In the genomic region with DNA sequence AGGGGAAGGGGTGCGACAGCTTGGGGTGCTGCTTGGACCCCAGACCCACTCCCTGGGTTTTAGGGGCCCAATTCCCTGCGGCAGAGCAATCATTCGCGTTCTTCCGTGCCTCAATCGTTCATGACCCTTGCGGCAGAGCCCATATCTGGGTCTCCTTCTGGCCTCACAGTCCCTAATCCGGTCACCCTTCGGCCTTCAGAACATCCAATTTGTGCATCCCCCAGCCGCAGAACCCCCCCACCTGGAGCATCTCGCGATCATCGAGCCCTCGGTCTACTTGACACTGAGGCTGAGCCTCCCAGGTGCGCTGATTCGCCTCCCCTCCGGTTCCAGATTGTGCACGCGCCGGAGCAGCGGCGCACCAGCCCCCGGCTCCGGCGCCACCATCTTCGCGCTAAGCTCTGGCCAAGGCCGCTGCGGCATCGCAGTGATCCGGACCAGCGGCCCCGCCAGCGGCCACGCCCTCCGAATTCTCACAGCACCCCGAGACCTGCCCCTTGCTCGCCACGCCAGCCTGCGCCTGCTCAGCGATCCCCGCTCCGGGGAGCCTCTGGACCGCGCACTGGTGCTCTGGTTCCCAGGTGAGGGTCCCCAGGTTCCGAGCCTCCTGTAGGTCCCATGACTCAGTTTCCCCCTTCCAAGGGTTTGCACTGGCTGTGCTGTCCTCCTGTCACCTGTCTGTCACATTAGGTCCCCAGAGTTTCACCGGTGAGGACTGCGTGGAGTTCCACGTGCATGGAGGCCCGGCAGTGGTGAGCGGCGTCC, we compare ENCODE assay signal across 6 cellular contexts. TPM values are rescaled to one million over a fixed set of nuclear protein-coding genes. Genes with fewer than 3 reads are reported as not detected.
DNase-seq lines count a peak whose midpoint lies in the region; ATAC-seq, FAIRE-seq and TF ChIP-seq lines count a peak whose summit lies in the region.

No MANE protein-coding gene starts in this region.

- H3K27me3 ChIP-seq in mucosa of stomach (ENCODE audit: control insufficient read depth, insufficient read depth, low read length): no peaks in the 10 kb centered on the region

- CTCF ChIA-PET in A549 (lab: Yijun Ruan, JAX): no interaction called here

- no peak for TF ChIP-seq EP300 in A549 (IDR thresholded peaks at IDR 0.05)

- TF ChIP-seq RAD21 in A549 (conservative IDR thresholded peaks at IDR 0.05 in 1 of 2, IDR thresholded peaks at IDR 0.05 in 1 of 2): no peak

- H3K4me3 Mint-ChIP-seq in activated naive CD8-positive, alpha-beta T cell treated with anti-CD3 and anti-CD28 coated beads, Interleukin-2, amount 10 ng/mL, durations not matched to agents 7 days and 5 days: peak overlapping the region; percentile 91

- H3K36me3 ChIP-seq in mucosa of stomach (ENCODE audit: control insufficient read depth, insufficient read depth, low read length): no peaks in the 10 kb centered on the region

- H3K4me2 ChIP-seq in A549: peak overlapping the region; percentile 91

- no peaks in the 10 kb centered on the region for H3K9me3 Mint-ChIP-seq in activated naive CD8-positive, alpha-beta T cell treated with anti-CD3 and anti-CD28 coated beads, Interleukin-2, amount 10 ng/mL, durations not matched to agents 7 days and 5 days

- peak overlapping the region; percentile 83 to 94 for H3K27ac ChIP-seq in A549

- no peak for DNase-seq in A549 (ENCODE audit: low read depth in 1 of 2, low spot score in 1 of 2)
- peak; percentile 67 for DNase-seq in activated naive CD8-positive, alpha-beta T cell treated with anti-CD3 and anti-CD28 coated beads, Interleukin-2, amount 10 ng/mL, durations not matched to agents 7 days and 5 days
- no peak for DNase-seq in NCI-H2107 (lab: John Stamatoyannopoulos, UW)

- peak overlapping the region; percentile 96 for H3K27ac Mint-ChIP-seq in activated naive CD8-positive, alpha-beta T cell treated with anti-CD3 and anti-CD28 coated beads, Interleukin-2, amount 10 ng/mL, durations not matched to agents 7 days and 5 days

- H3K4me3 ChIP-seq in A549: peak overlapping the region; percentile 71
- H3K4me3 ChIP-seq in mucosa of stomach (ENCODE audit: low read length): peak overlapping the region; percentile 98

- whole genome bisulfite sequencing in A549 (ENCODE audit: missing lambda C conversion rate): 4% methylated on average over 10 of the region's 52 CpGs

- TF ChIP-seq CTCF in A549 (IDR thresholded peaks at IDR 0.05): no peak

- peaks cover 29% of the 10 kb centered on the region for H3K4me1 ChIP-seq in A549
- H3K4me1 ChIP-seq in mucosa of stomach (ENCODE audit: control insufficient read depth, insufficient read depth, low read length): peaks cover 35% of the 10 kb centered on the region

- peaks cover 2% of the 10 kb centered on the region for H3K36me3 Mint-ChIP-seq in activated naive CD8-positive, alpha-beta T cell treated with anti-CD3 and anti-CD28 coated beads, Interleukin-2, amount 10 ng/mL, durations not matched to agents 7 days and 5 days

- POLR2A ChIA-PET in A549 (lab: Yijun Ruan, JAX): interaction anchor here (0.6 to 1.3 kb wide), 3 partner anchors 36 to 82 kb away, joined by 3 to 10 read pairs (median 5); a partner anchor contains a TSS
- POLR2A ChIA-PET in activated naive CD8-positive, alpha-beta T cell treated with anti-CD3 and anti-CD28 coated beads, Interleukin-2, amount 10 ng/mL, durations not matched to agents 7 days and 5 days (lab: Charles Lee): interaction anchor here (0.6 to 1.6 kb wide), 5 partner anchors 10 to 173 kb away, joined by 3 to 6 read pairs (median 4); a partner anchor contains a TSS

- H3K4me1 Mint-ChIP-seq in activated naive CD8-positive, alpha-beta T cell treated with anti-CD3 and anti-CD28 coated beads, Interleukin-2, amount 10 ng/mL, durations not matched to agents 7 days and 5 days: peaks cover 24% of the 10 kb centered on the region

- no peak for FAIRE-seq in A549 (lab: Jason Lieb, UNC)

- no peak for TF ChIP-seq POLR2A in A549 (IDR thresholded peaks at IDR 0.05; ENCODE audit: low read length)

- ATAC-seq in A549 (peak; percentile 5 to 9; a peak in 3 of 6 replicates), HG03159 (IDR thresholded peaks at IDR 0.05; ENCODE audit: unreplicated experiment) (peak; percentile 7), GM21737 (IDR thresholded peaks at IDR 0.05; ENCODE audit: unreplicated experiment) (no peak)
- no peak for ATAC-seq in activated naive CD8-positive, alpha-beta T cell treated with anti-CD3 and anti-CD28 coated beads, Interleukin-2, amount 10 ng/mL, durations not matched to agents 7 days and 5 days (ENCODE audit: low read depth)

- H3K9me3 ChIP-seq in A549 (no peaks in the 10 kb centered on the region), mucosa of stomach (ENCODE audit: control insufficient read depth, low read length) (no peaks in the 10 kb centered on the region)

- peak overlapping the region; percentile 85 for H3K9ac ChIP-seq in mucosa of stomach (ENCODE audit: low read length)

- H3K27me3 Mint-ChIP-seq in activated naive CD8-positive, alpha-beta T cell treated with anti-CD3 and anti-CD28 coated beads, Interleukin-2, amount 10 ng/mL, durations not matched to agents 7 days and 5 days: no peaks in the 10 kb centered on the region

TF ChIP-seq in A549, 52 proteins besides CTCF, POLR2A, EP300 and RAD21 (continues in another document):
- TF ChIP-seq SREBF2 (IDR thresholded peaks at IDR 0.05): no peak
- no peak for TF ChIP-seq CEBPB (IDR thresholded peaks at IDR 0.05)
- no peak for TF ChIP-seq ZSCAN20 (CRISPR knock-in tag; IDR thresholded peaks at IDR 0.05)
- TF ChIP-seq, protein P1, sequence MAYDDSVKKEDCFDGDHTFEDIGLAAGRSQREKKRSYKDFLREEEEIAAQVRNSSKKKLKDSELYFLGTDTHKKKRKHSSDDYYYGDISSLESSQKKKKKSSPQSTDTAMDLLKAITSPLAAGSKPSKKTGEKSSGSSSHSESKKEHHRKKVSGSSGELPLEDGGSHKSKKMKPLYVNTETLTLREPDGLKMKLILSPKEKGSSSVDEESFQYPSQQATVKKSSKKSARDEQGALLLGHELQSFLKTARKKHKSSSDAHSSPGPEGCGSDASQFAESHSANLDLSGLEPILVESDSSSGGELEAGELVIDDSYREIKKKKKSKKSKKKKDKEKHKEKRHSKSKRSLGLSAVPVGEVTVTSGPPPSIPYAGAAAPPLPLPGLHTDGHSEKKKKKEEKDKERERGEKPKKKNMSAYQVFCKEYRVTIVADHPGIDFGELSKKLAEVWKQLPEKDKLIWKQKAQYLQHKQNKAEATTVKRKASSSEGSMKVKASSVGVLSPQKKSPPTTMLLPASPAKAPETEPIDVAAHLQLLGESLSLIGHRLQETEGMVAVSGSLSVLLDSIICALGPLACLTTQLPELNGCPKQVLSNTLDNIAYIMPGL (CRISPR knock-in tag; IDR thresholded peaks at IDR 0.05; ENCODE audit: borderline replicate concordance): no peak
- TF ChIP-seq CHD2 (IDR thresholded peaks at IDR 0.05; ENCODE audit: low read length, partially characterized antibody): peak; percentile 39
- TF ChIP-seq, protein P2, sequence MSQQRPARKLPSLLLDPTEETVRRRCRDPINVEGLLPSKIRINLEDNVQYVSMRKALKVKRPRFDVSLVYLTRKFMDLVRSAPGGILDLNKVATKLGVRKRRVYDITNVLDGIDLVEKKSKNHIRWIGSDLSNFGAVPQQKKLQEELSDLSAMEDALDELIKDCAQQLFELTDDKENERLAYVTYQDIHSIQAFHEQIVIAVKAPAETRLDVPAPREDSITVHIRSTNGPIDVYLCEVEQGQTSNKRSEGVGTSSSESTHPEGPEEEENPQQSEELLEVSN (IDR thresholded peaks at IDR 0.05; ENCODE audit: borderline replicate concordance, low read depth): no peak

RNA-seq across cellular contexts. Expression of a gene that starts 0.5 kb away (rescaled TPM):
- polyA plus RNA-seq in A549 (2011; rRNA removed) (9.5 and 10.6 TPM in 2 replicates), A549 (2017; fragmentation: RNase III; extraction: RNeasy Plus Mini Kit Qiagen cat#74134 plus additional on column Dnase treatment) (17.9 to 21.7 TPM (median 19.3 TPM) in 3 replicates)
- polyA plus RNA-seq in A549 (2012; cell fraction: cytosol; rRNA removed): 21.5 and 28.7 TPM in 2 replicates
- 73.4 and 90.0 TPM in 2 replicates for polyA plus RNA-seq in A549 (2012; cell fraction: nucleus; rRNA removed)
- polyA minus RNA-seq in A549 (2011; rRNA and poly(A)+ RNA removed): 4.8 and 5.5 TPM in 2 replicates
- total RNA-seq in activated naive CD8-positive, alpha-beta T cell treated with anti-CD3 and anti-CD28 coated beads, Interleukin-2, amount 10 ng/mL, durations not matched to agents 7 days and 5 days: 10 to 100 TPM; 41.8 to 46.7 TPM

RNA-seq across cellular contexts. Expression of a gene that starts 3.2 kb away (rescaled TPM):
- 2.2 and 2.4 TPM in 2 replicates for polyA plus RNA-seq in A549 (2011; rRNA removed)
- polyA plus RNA-seq in A549 (2012; cell fraction: cytosol; rRNA removed): 3.4 and 4.1 TPM in 2 replicates
- polyA plus RNA-seq in A549 (2012; cell fraction: nucleus; rRNA removed): 17.0 and 18.9 TPM in 2 replicates
- polyA plus RNA-seq in A549 (2017; fragmentation: RNase III; extraction: RNeasy Plus Mini Kit Qiagen cat#74134 plus additional on column Dnase treatment): 3.9 to 5.5 TPM (median 5.1 TPM) in 3 replicates
- polyA minus RNA-seq in A549 (2011; rRNA and poly(A)+ RNA removed): 1.9 and 2.9 TPM in 2 replicates
- total RNA-seq in activated naive CD8-positive, alpha-beta T cell treated with anti-CD3 and anti-CD28 coated beads, Interleukin-2, amount 10 ng/mL, durations not matched to agents 7 days and 5 days: 10 to 100 TPM; 19.5 to 23.1 TPM

RNA-seq across cellular contexts. Expression of a gene that starts 28.5 kb away (rescaled TPM):
- 27.5 and 35.5 TPM in 2 replicates for polyA plus RNA-seq in A549 (2011; rRNA removed)
- polyA plus RNA-seq in A549 (2012; cell fraction: cytosol; rRNA removed): 73.9 and 80.5 TPM in 2 replicates
- polyA plus RNA-seq in A549 (2012; cell fraction: nucleus; rRNA removed): 33.7 and 39.6 TPM in 2 replicates
- 53.5 to 62.1 TPM (median 58.5 TPM) in 3 replicates for polyA plus RNA-seq in A549 (2017; fragmentation: RNase III; extraction: RNeasy Plus Mini Kit Qiagen cat#74134 plus additional on column Dnase treatment)
- 14.5 TPM in 2 replicates for polyA minus RNA-seq in A549 (2011; rRNA and poly(A)+ RNA removed)
- 10 to 100 TPM; 44.1 to 46.7 TPM for total RNA-seq in activated naive CD8-positive, alpha-beta T cell treated with anti-CD3 and anti-CD28 coated beads, Interleukin-2, amount 10 ng/mL, durations not matched to agents 7 days and 5 days

RNA-seq across cellular contexts. Expression of a gene that starts 32.2 kb away (rescaled TPM):
- polyA plus RNA-seq in A549 (2011; rRNA removed) (28.1 and 30.5 TPM in 2 replicates), A549 (2017; fragmentation: RNase III; extraction: RNeasy Plus Mini Kit Qiagen cat#74134 plus additional on column Dnase treatment) (50.6 to 56.1 TPM (median 54.9 TPM) in 3 replicates)
- 51.9 and 54.3 TPM in 2 replicates for polyA plus RNA-seq in A549 (2012; cell fraction: cytosol; rRNA removed)
- 43.2 and 81.8 TPM in 2 replicates for polyA plus RNA-seq in A549 (2012; cell fraction: nucleus; rRNA removed)
- polyA minus RNA-seq in A549 (2011; rRNA and poly(A)+ RNA removed): 6.4 and 7.5 TPM in 2 replicates
- 10 to 100 TPM; 88.0 to 92.8 TPM for total RNA-seq in activated naive CD8-positive, alpha-beta T cell treated with anti-CD3 and anti-CD28 coated beads, Interleukin-2, amount 10 ng/mL, durations not matched to agents 7 days and 5 days

RNA-seq across cellular contexts. Expression of a gene that starts 34.6 kb away (rescaled TPM):
- polyA plus RNA-seq in A549 (2011; rRNA removed) (2.3 TPM in 2 replicates), A549 (2017; fragmentation: RNase III; extraction: RNeasy Plus Mini Kit Qiagen cat#74134 plus additional on column Dnase treatment) (3.1 to 4.4 TPM (median 4.2 TPM) in 3 replicates)
- polyA plus RNA-seq in A549 (2012; cell fraction: cytosol; rRNA removed): 4.0 and 6.2 TPM in 2 replicates
- polyA plus RNA-seq in A549 (2012; cell fraction: nucleus; rRNA removed): 3.4 and 5.1 TPM in 2 replicates
- 2.0 and 3.0 TPM in 2 replicates for polyA minus RNA-seq in A549 (2011; rRNA and poly(A)+ RNA removed)
- total RNA-seq in activated naive CD8-positive, alpha-beta T cell treated with anti-CD3 and anti-CD28 coated beads, Interleukin-2, amount 10 ng/mL, durations not matched to agents 7 days and 5 days: 10 to 100 TPM; 12.4 to 12.9 TPM

Comparison
In these comparisons a context has a peak if more than half of its experiments do, and no peak if none do; other contexts are left out.
1. ATAC-seq: peak in A549 (2 of 2) and HG03159 (single experiment); none in activated naive CD8-positive, alpha-beta T cell treated with anti-CD3 and anti-CD28 coated beads, Interleukin-2, amount 10 ng/mL, durations not matched to agents 7 days and 5 days (single experiment) and GM21737 (single experiment).